11 cellular contexts compared by ENCODE assay signal in genomic region chr10:83603708-83604107, GRCh38.
A peak's percentile ranks its signal among the peaks of the same experiment; 100 is the strongest.
DNase-seq lines count a peak whose midpoint lies in the region; ATAC-seq, FAIRE-seq and TF ChIP-seq lines count a peak whose summit lies in the region.
"Had no signal": no experiment of that assay in that cellular context is flagged by ENCODE, and none has a peak within 500 bp of the region (broad histone marks: within the 10 kb centered on the region; RNA-seq: fewer than 3 reads in every experiment).

No MANE protein-coding gene starts in this region.

- CTCF ChIA-PET in endothelial cell of umbilical vein (lab: Charles Lee), result interaction anchor here (1.1 to 1.5 kb wide), 7 partner anchors 8 to 236 kb away, joined by 3 to 5 read pairs (median 4); no protein-coding TSS in a partner anchor
- CTCF ChIA-PET in naive thymus-derived CD4-positive, alpha-beta T cell (lab: Charles Lee), result no interaction called here

- H3K4me3 Mint-ChIP-seq in naive thymus-derived CD4-positive, alpha-beta T cell, result no peak overlapping the region

- no peak for TF ChIP-seq POLR2A in endothelial cell of umbilical vein (IDR thresholded peaks at IDR 0.05; ENCODE audit: low read depth, low read length)

- peak; percentile 81 for FAIRE-seq in endothelial cell of umbilical vein (lab: Jason Lieb, UNC)
- FAIRE-seq: islet of Langerhans had no signal

- no peak overlapping the region for H3K9ac ChIP-seq in endothelial cell of umbilical vein (replicated peaks; ENCODE audit: extremely low read depth, insufficient read depth, low read length)

- peaks cover 40% of the 10 kb centered on the region for H3K4me1 ChIP-seq in endothelial cell of umbilical vein (ENCODE audit: control insufficient read depth, extremely low read depth, insufficient read depth, low read length)
- H3K4me1 ChIP-seq in naive thymus-derived CD4-positive, alpha-beta T cell (ENCODE audit: control insufficient read depth in 2 of 2, insufficient read depth in 2 of 2, low read length in 2 of 2), result no peaks in the 10 kb centered on the region

- POLR2A ChIA-PET in endothelial cell of umbilical vein (lab: Charles Lee), result no interaction called here
- POLR2A ChIA-PET in naive thymus-derived CD4-positive, alpha-beta T cell (lab: Charles Lee), result no interaction called here

- H3K36me3 ChIP-seq in endothelial cell of umbilical vein (ENCODE audit: control insufficient read depth in 2 of 2, extremely low read depth in 1 of 2, insufficient read depth in 2 of 2, low read length in 2 of 2), result no peaks in the 10 kb centered on the region
- no peaks in the 10 kb centered on the region for H3K36me3 ChIP-seq in naive thymus-derived CD4-positive, alpha-beta T cell (ENCODE audit: control insufficient read depth in 2 of 3, insufficient read depth in 3 of 3, low read length in 3 of 3)

- peak overlapping the region; percentile 41 for H2AFZ ChIP-seq in endothelial cell of umbilical vein (ENCODE audit: low read depth, low read length)

- BruUV-seq in endothelial cell of umbilical vein (replicated peaks; lab: Mats Ljungman, UMichigan), result no TSS peak

- dilution Hi-C loops in endothelial cell of umbilical vein (cut with MboI; ENCODE audit: extremely low pct_ligation_motif_present, low sequenced_read_pairs), result no loop called here

- DNase-seq in endothelial cell of umbilical vein (ENCODE audit: low read depth, low spot score), result peak; percentile 53
- DNase-seq in mucosa of gallbladder (ENCODE audit: low spot score), result no peak
- DNase-seq in activated gamma-delta T cell (lab: John Stamatoyannopoulos, UW), result no peak
- DNase-seq in naive thymus-derived CD4-positive, alpha-beta T cell, result no peak
- DNase-seq in NCI-H2107 treated with DMSO at 0.1 percent for 48 hours (lab: John Stamatoyannopoulos, UW; ENCODE audit: unreplicated experiment), result no peak
- DNase-seq: NCI-H187 had no signal

- no peaks in the 10 kb centered on the region for H4K20me1 ChIP-seq in endothelial cell of umbilical vein (replicated peaks; ENCODE audit: control insufficient read depth, extremely low read depth, insufficient read depth, low read length)

- no peaks in the 10 kb centered on the region for H3K27me3 ChIP-seq in endothelial cell of umbilical vein (ENCODE audit: control insufficient read depth in 2 of 2, insufficient read depth in 2 of 2, low read length in 2 of 2)
- H3K27me3 ChIP-seq in naive thymus-derived CD4-positive, alpha-beta T cell (ENCODE audit: control insufficient read depth in 2 of 2, insufficient read depth in 2 of 2, low read length in 2 of 2), result no peaks in the 10 kb centered on the region

- H3K9me3 ChIP-seq in endothelial cell of umbilical vein (replicated peaks; ENCODE audit: control insufficient read depth, insufficient read depth, low read length), result no peaks in the 10 kb centered on the region
- no peaks in the 10 kb centered on the region for H3K9me3 ChIP-seq in naive thymus-derived CD4-positive, alpha-beta T cell (ENCODE audit: control insufficient read depth in 2 of 3, low read length in 3 of 3)

- intact Hi-C loops in endothelial cell of umbilical vein (cut with micrococcal nuclease), result no loop called here
- intact Hi-C loops in naive thymus-derived CD4-positive, alpha-beta T cell (cut with micrococcal nuclease), result no loop called here

- H3K36me3 Mint-ChIP-seq in naive thymus-derived CD4-positive, alpha-beta T cell, result peaks cover 0 to 7% (median 0%) of the 10 kb centered on the region in 5 donors

- ATAC-seq in GM18868 (IDR thresholded peaks at IDR 0.05; ENCODE audit: unreplicated experiment) (peak; percentile 99), GM21526 (IDR thresholded peaks at IDR 0.05; ENCODE audit: low FRiP score, unreplicated experiment) (peak; percentile 90), HG03432 (IDR thresholded peaks at IDR 0.05; ENCODE audit: unreplicated experiment) (peak; percentile 100)
- no peak for ATAC-seq in naive thymus-derived CD4-positive, alpha-beta T cell

- H3K4me2 ChIP-seq in endothelial cell of umbilical vein (ENCODE audit: insufficient read depth, low read length), result peak overlapping the region; percentile 49

- peaks cover 0 to 20% (median 4%) of the 10 kb centered on the region in 11 donors for H3K9me3 Mint-ChIP-seq in naive thymus-derived CD4-positive, alpha-beta T cell

- H3K27ac Mint-ChIP-seq in naive thymus-derived CD4-positive, alpha-beta T cell, result no peak overlapping the region

- no peaks in the 10 kb centered on the region for H3K9me1 ChIP-seq in endothelial cell of umbilical vein (replicated peaks; ENCODE audit: control insufficient read depth, extremely low read depth, insufficient read depth, low read length)

- no peak overlapping the region for H3K4me3 ChIP-seq in endothelial cell of umbilical vein (replicated peaks in 1 of 3; ENCODE audit: insufficient read depth in 1 of 3, low read depth in 1 of 3, low read length in 3 of 3)
- no peak overlapping the region for H3K4me3 ChIP-seq in naive thymus-derived CD4-positive, alpha-beta T cell (ENCODE audit: low read length)

- TF ChIP-seq CTCF in endothelial cell of umbilical vein (IDR thresholded peaks at IDR 0.05; ENCODE audit: extremely low read depth in 1 of 2, insufficient read depth in 1 of 2, low read depth in 1 of 2, low read length in 2 of 2), result no peak

- H3K4me1 Mint-ChIP-seq in naive thymus-derived CD4-positive, alpha-beta T cell, result no peaks in the 10 kb centered on the region

- no peaks in the 10 kb centered on the region for H3K27me3 Mint-ChIP-seq in naive thymus-derived CD4-positive, alpha-beta T cell

- no peaks in the 10 kb centered on the region for H3K79me2 ChIP-seq in endothelial cell of umbilical vein (ENCODE audit: control insufficient read depth, insufficient read depth, low read length)

- no peak overlapping the region for H3K27ac ChIP-seq in endothelial cell of umbilical vein (ENCODE audit: insufficient read depth, low read depth, low read length)
- no peak overlapping the region for H3K27ac ChIP-seq in naive thymus-derived CD4-positive, alpha-beta T cell (ENCODE audit: low read depth, low read length)
- H3K27ac ChIP-seq: VCaP had no signal

TF ChIP-seq in endothelial cell of umbilical vein, 7 proteins besides CTCF, POLR2A, EP300 and RAD21:
- TF ChIP-seq MYC (IDR thresholded peaks at IDR 0.05; ENCODE audit: low read depth, low read length), result no peak
- TF ChIP-seq POLR2AphosphoS5 (IDR thresholded peaks at IDR 0.05; ENCODE audit: insufficient read depth, low read depth, low read length), result peak; percentile 44
- peak; percentile 81 for TF ChIP-seq FOS (IDR thresholded peaks at IDR 0.05; ENCODE audit: borderline replicate concordance, insufficient read depth, low read length)
- no peak for TF ChIP-seq MAX (IDR thresholded peaks at IDR 0.05; ENCODE audit: insufficient read depth, insufficient read length)
- no peak for TF ChIP-seq JUN (IDR thresholded peaks at IDR 0.05; ENCODE audit: borderline replicate concordance, insufficient read depth, insufficient read length, low read depth)
- no peak for TF ChIP-seq EZH2 (IDR thresholded peaks at IDR 0.05; ENCODE audit: borderline replicate concordance, low read depth, low read length, severe bottlenecking)
- peak; percentile 95 for TF ChIP-seq GATA2 (IDR thresholded peaks at IDR 0.05; ENCODE audit: insufficient read depth, insufficient read length, low read depth, low read length)
